In genomic region chr3:130378677-130379191, GRCh38 we compare ENCODE assay signal across 20 cellular contexts. TPM values are rescaled to one million over a fixed set of nuclear protein-coding genes. Genes with fewer than 3 reads are reported as not detected.
"Had no signal": no experiment of that assay in that cellular context is flagged by ENCODE, and none has a peak within 500 bp of the region (broad histone marks: within the 10 kb centered on the region; RNA-seq: fewer than 3 reads in every experiment).

No MANE protein-coding gene starts in this region.

- H3K4me3 Mint-ChIP-seq: memory B cell; naive thymus-derived CD4-positive, alpha-beta T cell; type B pancreatic cell had no signal

- H3K36me3 ChIP-seq: colonic mucosa, left ventricle myocardium inferior, lower lobe of right lung, neutrophil, ovary, uterus had no signal

- H3K36me3 Mint-ChIP-seq: memory B cell; naive thymus-derived CD4-positive, alpha-beta T cell; type B pancreatic cell had no signal

- H3K27me3 ChIP-seq: colonic mucosa, foreskin keratinocyte, neutrophil, ovary, uterus had no signal

- H3K27ac Mint-ChIP-seq: memory B cell; naive thymus-derived CD4-positive, alpha-beta T cell; type B pancreatic cell had no signal

- DNase-seq: cerebellar nuclear complex; colonic mucosa; dermis blood vessel endothelial cell; foreskin keratinocyte; left cardiac atrium; left ventricle myocardium inferior; lower lobe of right lung; naive thymus-derived CD4-positive, alpha-beta T cell; ovary; small intestine; stimulated activated CD4-positive, alpha-beta T cell treated with anti-CD3 and anti-CD28 coated beads, Interleukin-2, amount 100 ng/mL, for 48 hours; stimulated activated naive CD4-positive, alpha-beta T cell treated with Interleukin-2 at 50 U/mL for 16 hours; uterus had no signal

- H3K9me3 ChIP-seq: colonic mucosa, left ventricle myocardium inferior, lower lobe of right lung, neutrophil, ovary, uterus had no signal

- FAIRE-seq: small intestine had no signal

- H3K27me3 Mint-ChIP-seq: type B pancreatic cell had no signal

- H3K4me3 ChIP-seq: colonic mucosa, left ventricle myocardium inferior, lower lobe of right lung, ovary, uterus had no signal

- H3K9me3 Mint-ChIP-seq: type B pancreatic cell had no signal

- H3K4me1 Mint-ChIP-seq: memory B cell; naive thymus-derived CD4-positive, alpha-beta T cell had no signal

- ATAC-seq: foreskin keratinocyte; left cardiac atrium; lower lobe of right lung; naive thymus-derived CD4-positive, alpha-beta T cell; right cardiac atrium had no signal

- H3K27ac ChIP-seq: colonic mucosa, foreskin keratinocyte, left ventricle myocardium inferior, lower lobe of right lung, neutrophil, ovary, uterus had no signal

- H3K4me1 ChIP-seq: colonic mucosa, foreskin keratinocyte, left ventricle myocardium inferior, lower lobe of right lung, uterus had no signal

RNA-seq across cellular contexts. Expression of gene COL6A5, which starts 33.3 kb away (rescaled TPM):
- total RNA-seq: dermis blood vessel endothelial cell, foreskin keratinocyte, left cardiac atrium, left ventricle myocardium inferior, mononuclear cell, posterior vena cava, right cardiac atrium had no signal
- polyA plus RNA-seq: foreskin keratinocyte; naive thymus-derived CD4-positive, alpha-beta T cell; neural cell; right cardiac atrium had no signal
